In genomic region chr5:146952168-146952567, GRCh38 we compare ENCODE assay signal across 1 cellular context.
TF ChIP-seq lines count a peak whose summit lies in the region.

No MANE protein-coding gene starts in this region.

TF ChIP-seq in H1, 55 proteins besides CTCF, POLR2A, EP300 and RAD21 (continued from another document):
- TF ChIP-seq SIRT6 (IDR thresholded peaks at IDR 0.05; ENCODE audit: low read length): no peak
- no peak for TF ChIP-seq CHD1 (IDR thresholded peaks at IDR 0.05; ENCODE audit: low read depth, low read length)
- no peak for TF ChIP-seq KDM4A (IDR thresholded peaks at IDR 0.05; ENCODE audit: low read depth, low read length, severe bottlenecking)
- TF ChIP-seq SIN3A (conservative IDR thresholded peaks at IDR 0.05 in 1 of 2, IDR thresholded peaks at IDR 0.05 in 1 of 2; ENCODE audit: low read depth in 1 of 2, low read length in 2 of 2): no peak
- TF ChIP-seq KDM1A (IDR thresholded peaks at IDR 0.05; ENCODE audit: borderline replicate concordance, low read length): no peak
- TF ChIP-seq SIX5 (IDR thresholded peaks at IDR 0.05; ENCODE audit: low read depth, low read length): no peak
- no peak for TF ChIP-seq CHD7 (IDR thresholded peaks at IDR 0.05; ENCODE audit: insufficient replicate concordance, low read length)
